In genomic region chr4:3243066-3243775, GRCh38 we compare ENCODE assay signal across 15 cellular contexts. TPM values are rescaled to one million over a fixed set of nuclear protein-coding genes. Genes with fewer than 3 reads are reported as not detected.
DNase-seq lines count a peak whose midpoint lies in the region; ATAC-seq and TF ChIP-seq lines count a peak whose summit lies in the region.
"Had no signal": no experiment of that assay in that cellular context is flagged by ENCODE, and none has a peak within 500 bp of the region (broad histone marks: within the 10 kb centered on the region; RNA-seq: fewer than 3 reads in every experiment).

No MANE protein-coding gene starts in this region.

- no peak for DNase-seq in activated CD4-positive, alpha-beta T cell treated with anti-CD3 and anti-CD28 coated beads for 36 hours
- DNase-seq in activated CD4-positive, alpha-beta T cell treated with anti-CD3 and anti-CD28 coated beads, Interleukin-2, amount 50 U/mL, for 4 hours: no peak
- DNase-seq in COLO668 (lab: John Stamatoyannopoulos, UW; ENCODE audit: unreplicated experiment) (peak; percentile 19), WTC11 (ENCODE audit: low spot score) (no peak), memory B cell (ENCODE audit: low spot score in 2 of 2) (no peak), GM03348 (ENCODE audit: low spot score) (no peak), RKO (ENCODE audit: low spot score) (no peak), omental fat pad (ENCODE audit: low spot score) (no peak)
- DNase-seq: DND-41; KG1; naive B cell; NCI-H1092; NK-92 treated with Interleukin-12 subunit alpha and Interleukin-12 subunit beta, amount 100 ng/mL, for 24 hours; uterus had no signal

- intact Hi-C loops in activated CD4-positive, alpha-beta T cell treated with anti-CD3 and anti-CD28 coated beads for 36 hours (cut with DNase I, micrococcal nuclease): no loop called here

- CTCF ChIA-PET in activated CD4-positive, alpha-beta T cell treated with anti-CD3 and anti-CD28 coated beads for 36 hours (lab: Charles Lee): no interaction called here
- CTCF ChIA-PET in WTC11 (lab: Charles Lee): interaction anchor here (0.6 to 4.9 kb wide), 4 partner anchors 75 to 238 kb away, joined by 6 to 25 read pairs (median 8); no protein-coding TSS in a partner anchor

- no peak overlapping the region for H3K4me3 Mint-ChIP-seq in activated CD4-positive, alpha-beta T cell treated with anti-CD3 and anti-CD28 coated beads for 36 hours
- H3K4me3 Mint-ChIP-seq in WTC11 (no peak overlapping the region), memory B cell (no peak overlapping the region)
- H3K4me3 Mint-ChIP-seq: activated naive CD4-positive, alpha-beta T cell treated with anti-CD3 and anti-CD28 coated beads, Interleukin-2, amount 50 U/mL, for 24 hours had no signal

- H3K9me3 Mint-ChIP-seq in activated CD4-positive, alpha-beta T cell treated with anti-CD3 and anti-CD28 coated beads for 36 hours (ENCODE audit: low read depth): no peaks in the 10 kb centered on the region
- H3K9me3 Mint-ChIP-seq in WTC11 (no peaks in the 10 kb centered on the region), memory B cell (no peaks in the 10 kb centered on the region)
- H3K9me3 Mint-ChIP-seq: activated naive CD4-positive, alpha-beta T cell treated with anti-CD3 and anti-CD28 coated beads, Interleukin-2, amount 50 U/mL, for 24 hours; naive B cell had no signal

- POLR2A ChIA-PET in activated CD4-positive, alpha-beta T cell treated with anti-CD3 and anti-CD28 coated beads for 36 hours (lab: Charles Lee): interaction anchor here (1.3 kb wide), 1 partner anchor 19 kb away, joined by 5 read pairs; no protein-coding TSS in a partner anchor
- POLR2A ChIA-PET in WTC11 (lab: Charles Lee): no interaction called here

- peaks cover 2% of the 10 kb centered on the region for H3K36me3 Mint-ChIP-seq in activated CD4-positive, alpha-beta T cell treated with anti-CD3 and anti-CD28 coated beads for 36 hours (ENCODE audit: low read depth)
- peaks cover 20% of the 10 kb centered on the region for H3K36me3 Mint-ChIP-seq in WTC11
- H3K36me3 Mint-ChIP-seq in memory B cell: peaks cover 6% of the 10 kb centered on the region
- H3K36me3 Mint-ChIP-seq: activated naive CD4-positive, alpha-beta T cell treated with anti-CD3 and anti-CD28 coated beads, Interleukin-2, amount 50 U/mL, for 24 hours had no signal

- peaks cover 10% of the 10 kb centered on the region for H3K4me1 Mint-ChIP-seq in activated CD4-positive, alpha-beta T cell treated with anti-CD3 and anti-CD28 coated beads for 36 hours
- H3K4me1 Mint-ChIP-seq in WTC11 (peaks cover 24% of the 10 kb centered on the region), memory B cell (peaks cover 13% of the 10 kb centered on the region)

- H3K27ac Mint-ChIP-seq in activated CD4-positive, alpha-beta T cell treated with anti-CD3 and anti-CD28 coated beads for 36 hours: peak overlapping the region; percentile 53
- H3K27ac Mint-ChIP-seq in WTC11 (peak overlapping the region; percentile 80; the same call in 1 of the 2 replicates), memory B cell (peak overlapping the region; percentile 46)
- H3K27ac Mint-ChIP-seq: activated naive CD4-positive, alpha-beta T cell treated with anti-CD3 and anti-CD28 coated beads, Interleukin-2, amount 50 U/mL, for 24 hours had no signal

- peak; percentile 23 for ATAC-seq in activated CD4-positive, alpha-beta T cell treated with anti-CD3 and anti-CD28 coated beads for 36 hours
- ATAC-seq in WTC11: peak; percentile 15
- ATAC-seq in memory B cell (ENCODE audit: low read depth): no peak
- ATAC-seq in omental fat pad (ENCODE audit: low FRiP score): no peak

- H3K27me3 Mint-ChIP-seq in activated CD4-positive, alpha-beta T cell treated with anti-CD3 and anti-CD28 coated beads for 36 hours: no peaks in the 10 kb centered on the region
- H3K27me3 Mint-ChIP-seq in WTC11 (ENCODE audit: low read depth) (peaks cover 2% of the 10 kb centered on the region), memory B cell (no peaks in the 10 kb centered on the region)
- H3K27me3 Mint-ChIP-seq: activated naive CD4-positive, alpha-beta T cell treated with anti-CD3 and anti-CD28 coated beads, Interleukin-2, amount 50 U/mL, for 24 hours; naive B cell had no signal

- TF ChIP-seq CTCF in WTC11 (IDR thresholded peaks at IDR 0.05) (no peak), omental fat pad (IDR thresholded peaks at IDR 0.05) (no peak)

TF ChIP-seq in WTC11, 78 proteins besides CTCF, POLR2A, EP300 and RAD21:
- TF ChIP-seq FOXP1 (CRISPR knock-in tag; IDR thresholded peaks at IDR 0.05; ENCODE audit: borderline replicate concordance): no peak
- 0 out of 2 replicates have a peak, but pooled peaks have one; percentile 28 for TF ChIP-seq NR2C2 (CRISPR knock-in tag; IDR thresholded peaks at IDR 0.05)
- no peak for TF ChIP-seq ERG (CRISPR knock-in tag; IDR thresholded peaks at IDR 0.05)

RNA-seq across cellular contexts. Expression of gene MSANTD1, which starts 5.7 kb away (rescaled TPM):
- under 1 TPM; 0.46 to 0.69 TPM for total RNA-seq in activated CD4-positive, alpha-beta T cell treated with anti-CD3 and anti-CD28 coated beads for 36 hours
- total RNA-seq in WTC11 (2021) (0.98 to 1.1 TPM (median 0.99 TPM) in 3 replicates), omental fat pad (1 to 10 TPM in 2 of 4 donors, under 1 TPM in 2; 0.31 to 1.1 (median 0.86) TPM)

RNA-seq across cellular contexts. Expression of gene RGS12, which starts 49.6 kb away (rescaled TPM):
- 1 to 10 TPM; 8.0 to 9.4 TPM for total RNA-seq in activated CD4-positive, alpha-beta T cell treated with anti-CD3 and anti-CD28 coated beads for 36 hours
- total RNA-seq in WTC11 (2021) (21.0 to 24.7 TPM (median 24.2 TPM) in 3 replicates), omental fat pad (10 to 100 TPM; 11.3 to 27.6 (median 14.6) TPM)

Comparison
In these comparisons a context has a peak if more than half of its experiments do, and no peak if none do; other contexts are left out.
1. ATAC-seq: peak in activated CD4-positive, alpha-beta T cell treated with anti-CD3 and anti-CD28 coated beads for 36 hours (single experiment) and WTC11 (single experiment); none in memory B cell (single experiment) and omental fat pad (single experiment).
2. Peak in every context shown above with its lines, with median percentiles within 50 percentile points of each other: H3K27ac Mint-ChIP-seq.